17 cellular contexts compared by ENCODE assay signal in the genomic region with DNA sequence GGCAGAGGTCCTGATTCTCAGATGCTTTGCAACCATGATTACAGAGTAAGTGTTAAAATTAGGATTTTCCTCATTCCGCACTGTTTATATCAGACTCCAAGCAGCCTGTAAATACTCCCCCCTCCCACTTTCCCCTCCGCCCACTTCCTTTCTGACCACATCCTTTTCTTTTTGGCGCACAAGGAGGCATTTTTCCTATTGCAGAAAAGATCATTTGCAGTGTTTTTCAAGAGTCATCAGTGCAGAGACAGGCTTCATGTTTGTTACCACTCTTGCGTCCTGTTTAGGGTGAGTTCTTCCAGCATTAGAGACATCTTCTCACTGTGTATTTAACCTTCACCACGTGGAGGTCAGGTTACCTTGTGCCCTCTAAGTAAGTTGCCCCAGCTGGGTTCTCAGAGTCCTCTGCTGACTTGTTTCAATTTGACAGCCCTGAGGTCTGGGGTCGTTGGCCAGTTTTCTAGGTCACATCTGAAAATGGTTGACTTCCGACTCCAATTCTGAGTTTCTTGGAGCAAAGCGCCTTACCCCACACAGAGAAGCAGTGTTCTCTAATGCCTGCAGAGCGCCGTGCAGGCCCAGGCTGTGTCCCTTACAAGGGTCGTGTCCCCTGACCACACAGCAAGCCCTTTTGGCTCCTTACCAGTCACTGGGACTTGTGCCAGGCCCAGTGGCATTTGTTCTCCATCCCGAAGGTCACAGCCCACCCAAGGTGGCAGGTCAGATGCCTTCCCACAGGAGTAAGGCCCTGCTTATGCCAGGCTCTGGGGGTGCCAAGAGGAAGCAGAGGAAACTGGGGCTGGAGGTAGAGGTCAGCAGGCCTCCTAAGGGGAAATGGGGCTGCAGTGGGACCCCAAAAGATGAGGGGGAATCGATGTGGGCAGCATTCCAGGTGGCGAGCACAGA.
DNase-seq lines count a peak whose midpoint lies in the region; ATAC-seq, FAIRE-seq and TF ChIP-seq lines count a peak whose summit lies in the region.
"Had no signal": no experiment of that assay in that cellular context is flagged by ENCODE, and none has a peak within 500 bp of the region (broad histone marks: within the 10 kb centered on the region; RNA-seq: fewer than 3 reads in every experiment).

No MANE protein-coding gene starts in this region.

- peak overlapping the region; percentile 22 to 79 (median 70) for H3K4me3 Mint-ChIP-seq in CD4-positive, alpha-beta memory T cell
- peak overlapping the region; percentile 15 for H3K4me3 Mint-ChIP-seq in activated CD4-positive, alpha-beta memory T cell treated with anti-CD3 and anti-CD28 coated beads, Interleukin-2, amount 10 ng/mL, durations not matched to agents 7 days and 5 days
- H3K4me3 Mint-ChIP-seq in naive thymus-derived CD4-positive, alpha-beta T cell: peak overlapping the region in 8 of 10 donors; percentile 17 to 66 (median 46)
- H3K4me3 Mint-ChIP-seq: CD8-positive, alpha-beta T cell had no signal

- no TSS peak for BruUV-seq in HepG2 (replicated peaks; lab: Mats Ljungman, UMichigan)

- H3K9ac ChIP-seq in HepG2 (ENCODE audit: insufficient read depth, low read depth, low read length): no peak overlapping the region

- CTCF ChIA-PET in CD4-positive, alpha-beta memory T cell (lab: Charles Lee; ENCODE audit: partially characterized antibody): interaction anchor here (0.6 kb wide), 1 partner anchor 1147 kb away, joined by 3 read pairs; no protein-coding TSS in a partner anchor
- CTCF ChIA-PET in activated CD4-positive, alpha-beta memory T cell treated with anti-CD3 and anti-CD28 coated beads, Interleukin-2, amount 10 ng/mL, durations not matched to agents 7 days and 5 days (lab: Charles Lee): no interaction called here
- CTCF ChIA-PET in naive thymus-derived CD4-positive, alpha-beta T cell (lab: Charles Lee): no interaction called here
- CTCF ChIA-PET in HepG2 (lab: Yijun Ruan, JAX; ENCODE audit: low intra/inter-chr PET ratio, low total read pairs): no interaction called here

- no peaks in the 10 kb centered on the region for H3K79me2 ChIP-seq in HepG2 (ENCODE audit: insufficient read depth, low read length)

- peak overlapping the region in 1 of 2 donors; percentile 20 for H3K4me3 ChIP-seq in CD4-positive, alpha-beta memory T cell (ENCODE audit: low read length in 2 of 2)
- H3K4me3 ChIP-seq in naive thymus-derived CD4-positive, alpha-beta T cell (ENCODE audit: low read length): no peak overlapping the region
- no peak overlapping the region for H3K4me3 ChIP-seq in HepG2 (replicated peaks in 1 of 3; ENCODE audit: insufficient read depth in 1 of 3, low read depth in 2 of 3, low read length in 3 of 3)
- H3K4me3 ChIP-seq: right lobe of liver, thoracic aorta had no signal

- POLR2A ChIA-PET in CD4-positive, alpha-beta memory T cell (lab: Charles Lee; ENCODE audit: partially characterized antibody): no interaction called here
- POLR2A ChIA-PET in activated CD4-positive, alpha-beta memory T cell treated with anti-CD3 and anti-CD28 coated beads, Interleukin-2, amount 10 ng/mL, durations not matched to agents 7 days and 5 days (lab: Charles Lee): no interaction called here
- POLR2A ChIA-PET in naive thymus-derived CD4-positive, alpha-beta T cell (lab: Charles Lee): no interaction called here
- POLR2A ChIA-PET in HepG2 (lab: Yijun Ruan, JAX): no interaction called here

- TF ChIP-seq CTCF in HepG2 (CRISPR knock-in tag; IDR thresholded peaks at IDR 0.05): no peak

- H3K36me3 ChIP-seq in CD4-positive, alpha-beta memory T cell (ENCODE audit: insufficient read depth, low read length): no peaks in the 10 kb centered on the region
- H3K36me3 ChIP-seq in naive thymus-derived CD4-positive, alpha-beta T cell (ENCODE audit: control insufficient read depth in 2 of 3, insufficient read depth in 3 of 3, low read length in 3 of 3): no peaks in the 10 kb centered on the region
- no peaks in the 10 kb centered on the region for H3K36me3 ChIP-seq in HepG2 (replicated peaks in 1 of 2; ENCODE audit: control insufficient read depth in 1 of 2, insufficient read depth in 2 of 2, low read length in 2 of 2)
- H3K36me3 ChIP-seq: right lobe of liver, thoracic aorta had no signal

- peak in 2 of 5 donors; percentile 8 to 12 for DNase-seq in CD4-positive, alpha-beta memory T cell
- DNase-seq in GM12892 (ENCODE audit: insufficient read length): no peak
- DNase-seq in activated CD4-positive, alpha-beta memory T cell treated with anti-CD3 and anti-CD28 coated beads, Interleukin-2, amount 10 ng/mL, durations not matched to agents 7 days and 5 days: peak; percentile 20
- DNase-seq in naive thymus-derived CD4-positive, alpha-beta T cell: no peak
- DNase-seq in HepG2 (ENCODE audit: low spot score): no peak
- DNase-seq in cortex of kidney (lab: John Stamatoyannopoulos, UW): no peak
- DNase-seq in stimulated activated CD8-positive, alpha-beta memory T cell treated with anti-CD3 and anti-CD28 coated beads, Interleukin-4, amount 100 ng/mL, for 48 hours: no peak
- DNase-seq: CD8-positive, alpha-beta T cell; effector memory CD4-positive, alpha-beta T cell; IMR-90; naive thymus-derived CD8-positive, alpha-beta T cell; NCI-H187 treated with DMSO at 0.1 percent for 48 hours; right lobe of liver; SIG-M5 had no signal

- H3K27ac ChIP-seq in CD4-positive, alpha-beta memory T cell (ENCODE audit: low read depth, low read length): no peak overlapping the region
- H3K27ac ChIP-seq in naive thymus-derived CD4-positive, alpha-beta T cell (ENCODE audit: low read depth, low read length): no peak overlapping the region
- no peak overlapping the region for H3K27ac ChIP-seq in HepG2 (ENCODE audit: extremely low read length, insufficient read depth, low read length)
- H3K27ac ChIP-seq: right lobe of liver, thoracic aorta had no signal

- H3K27ac Mint-ChIP-seq in CD4-positive, alpha-beta memory T cell: peak overlapping the region; percentile 2 to 82 (median 57)
- peak overlapping the region; percentile 48 for H3K27ac Mint-ChIP-seq in activated CD4-positive, alpha-beta memory T cell treated with anti-CD3 and anti-CD28 coated beads, Interleukin-2, amount 10 ng/mL, durations not matched to agents 7 days and 5 days
- H3K27ac Mint-ChIP-seq in naive thymus-derived CD4-positive, alpha-beta T cell: peak overlapping the region in 2 of 9 donors; percentile 17 to 29
- H3K27ac Mint-ChIP-seq: CD8-positive, alpha-beta T cell had no signal

- peaks cover 38% of the 10 kb centered on the region for H3K4me1 ChIP-seq in CD4-positive, alpha-beta memory T cell (ENCODE audit: insufficient read depth, low read length)
- peaks cover 5% of the 10 kb centered on the region in 2 donors for H3K4me1 ChIP-seq in naive thymus-derived CD4-positive, alpha-beta T cell (ENCODE audit: control insufficient read depth in 2 of 2, insufficient read depth in 2 of 2, low read length in 2 of 2)
- peaks cover 10% of the 10 kb centered on the region for H3K4me1 ChIP-seq in HepG2 (ENCODE audit: insufficient read depth, low read length)

- intact Hi-C loops in CD4-positive, alpha-beta memory T cell (cut with micrococcal nuclease): loop anchor here (5.0 to 10.0 kb wide), 2 partner anchors 86 to 404 kb away; a partner anchor contains a TSS
- intact Hi-C loops in naive thymus-derived CD4-positive, alpha-beta T cell (cut with micrococcal nuclease): loop anchor here in 1 of 2 donors (5.0 kb wide), 1 partner anchor 86 kb away; a partner anchor contains a TSS
- intact Hi-C loops in HepG2 (cut with micrococcal nuclease; ENCODE audit: unreplicated experiment): no loop called here

- ATAC-seq in naive thymus-derived CD4-positive, alpha-beta T cell: no peak
- ATAC-seq in GM18909 (IDR thresholded peaks at IDR 0.05; ENCODE audit: poor library complexity, unreplicated experiment) (no peak), HepG2 (no peak)
- ATAC-seq: CD8-positive, alpha-beta T cell; naive thymus-derived CD8-positive, alpha-beta T cell had no signal

- in situ Hi-C loops in HepG2 (cut with HindIII; ENCODE audit: extremely low pct_ligation_motif_present, low pct_unique_long_range_greater_than_20kb): no loop called here

- no peaks in the 10 kb centered on the region for H3K9me3 ChIP-seq in CD4-positive, alpha-beta memory T cell (ENCODE audit: control insufficient read depth in 1 of 2, low read length in 2 of 2)
- H3K9me3 ChIP-seq in naive thymus-derived CD4-positive, alpha-beta T cell (ENCODE audit: control insufficient read depth in 2 of 3, low read length in 3 of 3): no peaks in the 10 kb centered on the region
- no peaks in the 10 kb centered on the region for H3K9me3 ChIP-seq in HepG2 (ENCODE audit: low read length)
- H3K9me3 ChIP-seq: right lobe of liver, thoracic aorta had no signal

- H3K27me3 Mint-ChIP-seq in CD4-positive, alpha-beta memory T cell: no peaks in the 10 kb centered on the region
- H3K27me3 Mint-ChIP-seq in activated CD4-positive, alpha-beta memory T cell treated with anti-CD3 and anti-CD28 coated beads, Interleukin-2, amount 10 ng/mL, durations not matched to agents 7 days and 5 days: no peaks in the 10 kb centered on the region
- peaks cover 0 to 8% (median 0%) of the 10 kb centered on the region in 5 donors for H3K27me3 Mint-ChIP-seq in naive thymus-derived CD4-positive, alpha-beta T cell

- H3K4me2 ChIP-seq in HepG2 (ENCODE audit: low read depth, low read length): no peak overlapping the region

- peaks cover 0 to 1% (median 0%) of the 10 kb centered on the region in 8 donors for H3K9me3 Mint-ChIP-seq in CD4-positive, alpha-beta memory T cell
- no peaks in the 10 kb centered on the region for H3K9me3 Mint-ChIP-seq in activated CD4-positive, alpha-beta memory T cell treated with anti-CD3 and anti-CD28 coated beads, Interleukin-2, amount 10 ng/mL, durations not matched to agents 7 days and 5 days
- peaks cover 0 to 7% (median 0%) of the 10 kb centered on the region in 11 donors for H3K9me3 Mint-ChIP-seq in naive thymus-derived CD4-positive, alpha-beta T cell
- H3K9me3 Mint-ChIP-seq: CD8-positive, alpha-beta T cell had no signal

- H2AFZ ChIP-seq in HepG2 (ENCODE audit: low read length): no peak overlapping the region

- FAIRE-seq in GM12892 (lab: Jason Lieb, UNC): peak; percentile 14
- no peak for FAIRE-seq in HepG2 (lab: Jason Lieb, UNC)
- FAIRE-seq: TTC549 had no signal

- TF ChIP-seq EP300 in HepG2 (IDR thresholded peaks at IDR 0.05; ENCODE audit: low read depth in 2 of 2, low read length in 2 of 2) (no peak), HepG2 (CRISPR knock-in tag; IDR thresholded peaks at IDR 0.05; ENCODE audit: borderline replicate concordance) (no peak)

- no peak for TF ChIP-seq RAD21 in HepG2 (CRISPR knock-in tag; IDR thresholded peaks at IDR 0.05)

- peaks cover 30 to 60% (median 38%) of the 10 kb centered on the region in 4 donors for H3K4me1 Mint-ChIP-seq in CD4-positive, alpha-beta memory T cell
- peaks cover 34% of the 10 kb centered on the region for H3K4me1 Mint-ChIP-seq in activated CD4-positive, alpha-beta memory T cell treated with anti-CD3 and anti-CD28 coated beads, Interleukin-2, amount 10 ng/mL, durations not matched to agents 7 days and 5 days
- peaks cover 4 to 30% (median 26%) of the 10 kb centered on the region in 7 donors for H3K4me1 Mint-ChIP-seq in naive thymus-derived CD4-positive, alpha-beta T cell

- H3K36me3 Mint-ChIP-seq in CD4-positive, alpha-beta memory T cell: no peaks in the 10 kb centered on the region
- no peaks in the 10 kb centered on the region for H3K36me3 Mint-ChIP-seq in activated CD4-positive, alpha-beta memory T cell treated with anti-CD3 and anti-CD28 coated beads, Interleukin-2, amount 10 ng/mL, durations not matched to agents 7 days and 5 days (ENCODE audit: low read depth)
- H3K36me3 Mint-ChIP-seq in naive thymus-derived CD4-positive, alpha-beta T cell: peaks cover 0 to 3% (median 0%) of the 10 kb centered on the region in 5 donors
- H3K36me3 Mint-ChIP-seq: CD8-positive, alpha-beta T cell; naive thymus-derived CD8-positive, alpha-beta T cell had no signal

- no peaks in the 10 kb centered on the region for H4K20me1 ChIP-seq in HepG2 (ENCODE audit: insufficient read depth, low read length)

- no peak for TF ChIP-seq POLR2A in GM12892 (IDR thresholded peaks at IDR 0.05; ENCODE audit: low read depth, low read length)
- no peak for TF ChIP-seq POLR2A in HepG2 (IDR thresholded peaks at IDR 0.05; ENCODE audit: insufficient read depth in 1 of 2, low read depth in 2 of 2, low read length in 2 of 2)

- 53% methylated on average over 6 of the region's 14 CpGs for WGBS in HepG2 (ENCODE audit: low lambda C conversion rate)

- H3K27me3 ChIP-seq in CD4-positive, alpha-beta memory T cell (ENCODE audit: insufficient read depth, low read length): no peaks in the 10 kb centered on the region
- H3K27me3 ChIP-seq in naive thymus-derived CD4-positive, alpha-beta T cell (ENCODE audit: control insufficient read depth in 2 of 2, insufficient read depth in 2 of 2, low read length in 2 of 2): no peaks in the 10 kb centered on the region
- no peaks in the 10 kb centered on the region for H3K27me3 ChIP-seq in HepG2 (ENCODE audit: control insufficient read depth in 1 of 2, insufficient read depth in 2 of 2, low read length in 2 of 2)
- H3K27me3 ChIP-seq: right lobe of liver had no signal

Comparison
In these comparisons a context has a peak if more than half of its experiments do, and no peak if none do; other contexts are left out.
1. H3K4me3 Mint-ChIP-seq: peak in every context shown above with its lines; median percentile 70 in CD4-positive, alpha-beta memory T cell; 46 in naive thymus-derived CD4-positive, alpha-beta T cell; 15 in activated CD4-positive, alpha-beta memory T cell treated with anti-CD3 and anti-CD28 coated beads, Interleukin-2, amount 10 ng/mL, durations not matched to agents 7 days and 5 days.